Comparison of ENCODE assay signal across 1 cellular context in the genomic region with DNA sequence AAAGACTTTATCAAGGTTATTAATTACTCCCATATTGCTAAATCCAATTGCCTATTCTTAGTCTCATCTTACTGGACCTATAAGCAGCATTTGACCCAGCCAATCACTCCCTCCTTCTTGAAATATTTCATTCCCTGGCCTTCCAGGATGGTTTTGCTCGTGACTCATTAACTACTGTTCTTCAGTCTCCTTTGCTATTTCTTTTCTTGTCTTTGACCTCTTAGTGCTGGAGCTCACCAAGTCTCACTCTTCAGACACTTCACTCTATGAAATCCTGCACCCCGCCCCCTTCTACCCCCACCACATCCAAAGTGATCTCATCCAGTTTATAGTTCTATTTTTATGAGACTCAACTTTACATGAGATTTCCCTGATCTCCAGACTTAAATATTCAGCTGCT.
TF ChIP-seq lines count a peak whose summit lies in the region.

No MANE protein-coding gene starts in this region.

TF ChIP-seq in HepG2, 621 proteins besides CTCF, POLR2A, EP300 and RAD21 (continued from another document):
- no peak for TF ChIP-seq SIX1 (CRISPR knock-in tag; IDR thresholded peaks at IDR 0.05; ENCODE audit: borderline replicate concordance)
- TF ChIP-seq, protein P1, sequence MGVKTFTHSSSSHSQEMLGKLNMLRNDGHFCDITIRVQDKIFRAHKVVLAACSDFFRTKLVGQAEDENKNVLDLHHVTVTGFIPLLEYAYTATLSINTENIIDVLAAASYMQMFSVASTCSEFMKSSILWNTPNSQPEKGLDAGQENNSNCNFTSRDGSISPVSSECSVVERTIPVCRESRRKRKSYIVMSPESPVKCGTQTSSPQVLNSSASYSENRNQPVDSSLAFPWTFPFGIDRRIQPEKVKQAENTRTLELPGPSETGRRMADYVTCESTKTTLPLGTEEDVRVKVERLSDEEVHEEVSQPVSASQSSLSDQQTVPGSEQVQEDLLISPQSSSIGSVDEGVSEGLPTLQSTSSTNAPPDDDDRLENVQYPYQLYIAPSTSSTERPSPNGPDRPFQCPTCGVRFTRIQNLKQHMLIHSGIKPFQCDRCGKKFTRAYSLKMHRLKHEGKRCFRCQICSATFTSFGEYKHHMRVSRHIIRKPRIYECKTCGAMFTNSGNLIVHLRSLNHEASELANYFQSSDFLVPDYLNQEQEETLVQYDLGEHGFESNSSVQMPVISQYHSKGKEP (CRISPR knock-in tag; IDR thresholded peaks at IDR 0.05) = no peak
- no peak for TF ChIP-seq MTA1 (CRISPR knock-in tag; IDR thresholded peaks at IDR 0.05; ENCODE audit: borderline replicate concordance)
- TF ChIP-seq, protein P2, sequence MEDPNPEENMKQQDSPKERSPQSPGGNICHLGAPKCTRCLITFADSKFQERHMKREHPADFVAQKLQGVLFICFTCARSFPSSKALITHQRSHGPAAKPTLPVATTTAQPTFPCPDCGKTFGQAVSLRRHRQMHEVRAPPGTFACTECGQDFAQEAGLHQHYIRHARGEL (CRISPR knock-in tag; IDR thresholded peaks at IDR 0.05) = no peak
- no peak for TF ChIP-seq ZNF333 (CRISPR knock-in tag; IDR thresholded peaks at IDR 0.05; ENCODE audit: borderline replicate concordance)
- TF ChIP-seq ZNF253 (CRISPR knock-in tag; IDR thresholded peaks at IDR 0.05; ENCODE audit: borderline replicate concordance) = no peak
